ENCODE assay signal across 8 cellular contexts in the genomic region with DNA sequence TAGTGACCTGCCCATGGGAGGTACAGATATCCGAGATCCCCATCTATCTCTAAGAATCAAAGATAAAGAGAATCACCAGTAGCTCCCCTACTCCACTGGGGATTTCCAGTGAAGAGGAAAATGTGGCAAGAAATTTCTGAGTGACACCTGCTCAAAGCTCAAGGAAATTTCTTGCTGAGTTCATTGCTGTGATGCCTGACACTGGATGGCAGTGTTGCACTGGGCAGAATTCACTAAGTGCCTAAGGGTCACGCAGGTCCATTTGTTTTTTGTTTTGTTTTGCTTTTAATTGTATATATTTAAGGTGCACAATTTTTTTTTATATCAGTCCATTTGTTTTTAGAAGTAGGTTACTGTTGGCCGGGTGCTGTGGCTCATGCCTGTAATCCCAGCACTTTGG.
A peak's percentile ranks its signal among the peaks of the same experiment; 100 is the strongest.
DNase-seq lines count a peak whose midpoint lies in the region; ATAC-seq, FAIRE-seq and TF ChIP-seq lines count a peak whose summit lies in the region.

No MANE protein-coding gene starts in this region.

- no peaks in the 10 kb centered on the region for H3K36me3 ChIP-seq in bronchial epithelial cell (ENCODE audit: control insufficient read depth, insufficient read depth, low read length)

- TF ChIP-seq CTCF in GM12864 (IDR thresholded peaks at IDR 0.05; ENCODE audit: low read depth, low read length, missing control alignments) (peak; percentile 39), bronchial epithelial cell (IDR thresholded peaks at IDR 0.05; ENCODE audit: insufficient read depth, low read length, severe bottlenecking) (peak; percentile 58)

- ATAC-seq in GM18870 (IDR thresholded peaks at IDR 0.05; ENCODE audit: unreplicated experiment) = no peak

- no peaks in the 10 kb centered on the region for H3K27me3 ChIP-seq in bronchial epithelial cell (ENCODE audit: control insufficient read depth, insufficient read depth, low read length)

- DNase-seq in GM12864 (ENCODE audit: low read depth) = no peak
- DNase-seq in MV-4-11 (lab: John Stamatoyannopoulos, UW) = peak; percentile 2
- DNase-seq in bronchial epithelial cell (ENCODE audit: low read depth) = peak; percentile 39
- peak in 31 of 56 donors; percentile 1 to 66 (median 12) for DNase-seq in nucleus accumbens (lab: John Stamatoyannopoulos, UW)
- no peak for DNase-seq in HTR-8/SVneo (ENCODE audit: insufficient read length, low spot score)
- DNase-seq in mucosa of gallbladder (ENCODE audit: low spot score) = no peak
- no peak for DNase-seq in AML-193 (lab: John Stamatoyannopoulos, UW)

- no peak overlapping the region for H3K4me3 ChIP-seq in GM12864 (ENCODE audit: low read depth, low read length)
- no peak overlapping the region for H3K4me3 ChIP-seq in bronchial epithelial cell (ENCODE audit: low read depth, low read length)

- FAIRE-seq in bronchial epithelial cell (lab: Jason Lieb, UNC) (no peak), HTR-8/SVneo (lab: Jason Lieb, UNC) (no peak)

Comparison
In these comparisons a context has a peak if more than half of its experiments do, and no peak if none do; other contexts are left out.
1. DNase-seq: peak in MV-4-11 (single experiment), bronchial epithelial cell (single experiment) and nucleus accumbens (31 of 56); none in GM12864 (single experiment), HTR-8/SVneo (single experiment), mucosa of gallbladder (single experiment) and AML-193 (0 of 2).